11 cellular contexts compared by ENCODE assay signal in the genomic region with DNA sequence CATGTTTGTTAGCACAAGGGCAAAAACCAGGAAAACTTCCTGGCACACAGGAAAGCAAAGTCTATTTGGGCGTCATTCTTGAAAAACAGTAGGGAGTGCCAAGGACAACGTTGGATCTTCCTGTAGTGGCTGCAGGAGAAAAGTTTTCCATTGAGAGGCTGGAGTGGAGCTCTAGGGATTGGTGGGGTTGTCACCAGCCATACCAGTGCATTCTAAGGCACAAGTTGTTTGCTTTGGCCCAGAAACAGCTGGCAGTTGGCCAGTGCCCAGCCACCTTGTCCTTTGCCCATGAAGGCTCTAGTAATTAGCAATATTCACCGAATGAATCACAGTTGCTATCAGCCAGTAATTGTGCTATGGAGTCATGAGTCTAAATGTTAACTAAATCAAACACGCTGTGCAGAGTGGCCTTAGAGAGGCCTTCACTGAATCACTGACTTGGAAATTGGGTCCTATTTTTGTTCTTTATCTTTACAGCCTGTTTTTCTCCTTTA. TPM values are rescaled to one million over a fixed set of nuclear protein-coding genes. Genes with fewer than 3 reads are reported as not detected.
DNase-seq lines count a peak whose midpoint lies in the region; ATAC-seq, FAIRE-seq and TF ChIP-seq lines count a peak whose summit lies in the region.
"Had no signal": no experiment of that assay in that cellular context is flagged by ENCODE, and none has a peak within 500 bp of the region (broad histone marks: within the 10 kb centered on the region; RNA-seq: fewer than 3 reads in every experiment).

No MANE protein-coding gene starts in this region.

- POLR2A ChIA-PET in SK-N-SH (lab: Yijun Ruan, JAX): no interaction called here

- no peaks in the 10 kb centered on the region for H3K9me3 ChIP-seq in SK-N-SH
- no peaks in the 10 kb centered on the region for H3K9me3 ChIP-seq in hepatocyte (ENCODE audit: low read depth)

- H4K20me1 ChIP-seq in SK-N-SH (ENCODE audit: insufficient read depth) (no peaks in the 10 kb centered on the region), hepatocyte (ENCODE audit: insufficient read depth, poor library complexity, severe bottlenecking) (no peaks in the 10 kb centered on the region)

- no peaks in the 10 kb centered on the region for H3K36me3 ChIP-seq in SK-N-SH (replicated peaks in 1 of 2; ENCODE audit: control insufficient read depth in 1 of 2, insufficient read depth in 2 of 2, low read length in 1 of 2)
- H3K36me3 ChIP-seq in hepatocyte (replicated peaks; ENCODE audit: insufficient read depth, low read depth): no peaks in the 10 kb centered on the region

- TF ChIP-seq EP300 in SK-N-SH (IDR thresholded peaks at IDR 0.05; ENCODE audit: borderline replicate concordance in 1 of 2, low read depth in 1 of 2, low read length in 1 of 2): no peak

- intact Hi-C loops in Right ventricle myocardium superior (cut with DNase I) (no loop called here), left ventricle myocardium superior (cut with micrococcal nuclease) (no loop called here)

- H3K27ac ChIP-seq in SK-N-SH (ENCODE audit: low read depth in 2 of 2, low read length in 1 of 2): peak overlapping the region in 1 of 2 experiments; percentile 5; a peak in 2 of 4 replicates
- peak overlapping the region; percentile 35 for H3K27ac ChIP-seq in hepatocyte

- TF ChIP-seq RAD21 in SK-N-SH (IDR thresholded peaks at IDR 0.05; ENCODE audit: low read length): no peak

- TF ChIP-seq CTCF in SK-N-SH (IDR thresholded peaks at IDR 0.05) (no peak), hepatocyte (IDR thresholded peaks at IDR 0.05; ENCODE audit: poor library complexity) (no peak), D721Med (IDR thresholded peaks at IDR 0.05; ENCODE audit: insufficient read depth, missing control alignments) (no peak)

- H3F3A ChIP-seq in SK-N-SH (replicated peaks; ENCODE audit: insufficient read depth): peaks cover 8% of the 10 kb centered on the region

- H3K4me3 ChIP-seq in SK-N-SH (ENCODE audit: low read depth in 2 of 2, low read length in 1 of 2): no peak overlapping the region
- no peak overlapping the region for H3K4me3 ChIP-seq in hepatocyte

- 10% methylated on average over 4 of the region's 4 CpGs for WGBS in SK-N-SH (ENCODE audit: low lambda C conversion rate)
- 52% methylated on average over 4 of the region's 4 CpGs for WGBS in hepatocyte (ENCODE audit: low lambda C conversion rate, missing lambda C conversion rate)

- H3K27me3 ChIP-seq in SK-N-SH (ENCODE audit: insufficient read depth) (no peaks in the 10 kb centered on the region), hepatocyte (no peaks in the 10 kb centered on the region)

- H3K79me2 ChIP-seq in SK-N-SH (ENCODE audit: insufficient read depth) (no peaks in the 10 kb centered on the region), hepatocyte (no peaks in the 10 kb centered on the region)

- no peak for FAIRE-seq in D721Med (lab: Jason Lieb, UNC)
- FAIRE-seq: endometrium, H1 had no signal

- H3K4me2 ChIP-seq in SK-N-SH (peak overlapping the region; percentile 10; the same call in 1 of the 2 replicates), hepatocyte (no peak overlapping the region)

- no peak overlapping the region for H2AFZ ChIP-seq in SK-N-SH (ENCODE audit: low read depth)
- H2AFZ ChIP-seq in hepatocyte: no peak overlapping the region

- H3K4me1 ChIP-seq in SK-N-SH (ENCODE audit: control insufficient read depth in 1 of 2, insufficient read depth in 2 of 2, low read depth in 1 of 2, low read length in 1 of 2): peaks cover 0 to 14% of the 10 kb centered on the region in 2 experiments; a peak in 2 of 4 replicates
- no peaks in the 10 kb centered on the region for H3K4me1 ChIP-seq in hepatocyte (ENCODE audit: insufficient read depth)

- CTCF ChIA-PET in SK-N-SH (lab: Yijun Ruan, JAX): no interaction called here

- H3K9ac ChIP-seq in SK-N-SH: no peak overlapping the region

- H3K9me2 ChIP-seq in SK-N-SH: no peaks in the 10 kb centered on the region
- H3K9me2 ChIP-seq in hepatocyte (replicated peaks; ENCODE audit: insufficient read depth): no peaks in the 10 kb centered on the region

- DNase-seq in Right ventricle myocardium superior (peak; percentile 46), left ventricle myocardium superior (no peak), SK-N-SH (no peak), hepatocyte (ENCODE audit: low spot score) (peak; percentile 62), ureter (ENCODE audit: low spot score) (peak; percentile 90), D721Med (ENCODE audit: insufficient read length, low spot score) (no peak), ecto neural progenitor cell (ENCODE audit: low spot score) (no peak), activated T-cell treated with anti-CD3 and anti-CD28 coated beads for 4 hours (no peak)
- DNase-seq: activated T-cell treated with anti-CD3 and anti-CD28 coated beads, Interleukin-2, amount 50 U/mL, for 24 hours had no signal

- ATAC-seq in Right ventricle myocardium superior (ENCODE audit: poor library complexity) (peak; percentile 43), left ventricle myocardium superior (no peak)

TF ChIP-seq in SK-N-SH, 30 proteins besides CTCF, POLR2A, EP300 and RAD21:
- TF ChIP-seq JUND (IDR thresholded peaks at IDR 0.05): peak; percentile 36; the same call in 1 of the 2 replicates
- TF ChIP-seq TCF12 (IDR thresholded peaks at IDR 0.05): peak; percentile 38; the same call in 1 of the 2 replicates
- no peak for TF ChIP-seq SMC3 (IDR thresholded peaks at IDR 0.05; ENCODE audit: low read depth, low read length)
- TF ChIP-seq IRF3 (IDR thresholded peaks at IDR 0.05; ENCODE audit: low read depth, low read length): no peak
- no peak for TF ChIP-seq EZH2phosphoT487 (IDR thresholded peaks at IDR 0.05; ENCODE audit: borderline replicate concordance, low read depth)
- peak; percentile 86 for TF ChIP-seq NFIC (IDR thresholded peaks at IDR 0.05; ENCODE audit: borderline replicate concordance)
- TF ChIP-seq FOSL2 (IDR thresholded peaks at IDR 0.05; ENCODE audit: borderline replicate concordance, low read depth): 0 out of 2 replicates have a peak, but pooled peaks have one; percentile 30

RNA-seq across cellular contexts. Expression of gene TNFSF15, which starts 26.4 kb away (rescaled TPM):
- total RNA-seq in Right ventricle myocardium superior: not detected
- total RNA-seq in left ventricle myocardium superior: not detected
- 0.64 and 0.86 TPM in 2 replicates for polyA plus RNA-seq in SK-N-SH (2012; rRNA removed)
- 0.73 and 0.75 TPM in 2 replicates for polyA plus RNA-seq in SK-N-SH (2012; cell fraction: cytosol; rRNA removed)
- 0.23 and 0.77 TPM in 2 replicates for polyA plus RNA-seq in SK-N-SH (2012; cell fraction: nucleus; rRNA removed)
- 8.5 and 10.4 TPM in 2 replicates for total RNA-seq in hepatocyte
- 3.3 and 7.1 TPM in 2 replicates for polyA plus RNA-seq in hepatocyte
- total RNA-seq in ureter: 16.2 TPM

Comparison
In these comparisons a context has a peak if more than half of its experiments do, and no peak if none do; other contexts are left out.
1. DNase-seq: peak in Right ventricle myocardium superior (single experiment), hepatocyte (single experiment) and ureter (single experiment); none in left ventricle myocardium superior (single experiment), SK-N-SH (single experiment), D721Med (single experiment), ecto neural progenitor cell (single experiment) and activated T-cell treated with anti-CD3 and anti-CD28 coated beads for 4 hours (single experiment).